In genomic region chr5:38462972-38463633, GRCh38 we compare ENCODE assay signal across 12 cellular contexts.
DNase-seq lines count a peak whose midpoint lies in the region; ATAC-seq, FAIRE-seq and TF ChIP-seq lines count a peak whose summit lies in the region.
"Had no signal": no experiment of that assay in that cellular context is flagged by ENCODE, and none has a peak within 500 bp of the region (broad histone marks: within the 10 kb centered on the region; RNA-seq: fewer than 3 reads in every experiment).

No MANE protein-coding gene starts in this region.

- DNase-seq in A172 (ENCODE audit: low spot score) (peak; percentile 72), MG63 (peak; percentile 20), endothelial cell of umbilical vein (ENCODE audit: low read depth, low spot score) (peak; percentile 75), osteoblast (ENCODE audit: insufficient read length, low spot score, missing footprints) (peak; percentile 84), DMS79 treated with DMSO at 0.1 percent for 48 hours (lab: John Stamatoyannopoulos, UW) (no peak), GM13976 (ENCODE audit: low spot score) (no peak)
- DNase-seq: activated naive CD8-positive, alpha-beta T cell treated with anti-CD3 and anti-CD28 coated beads for 36 hours; mesendoderm; retina had no signal

- no peaks in the 10 kb centered on the region for H3K27me3 ChIP-seq in MG63
- no peaks in the 10 kb centered on the region for H3K27me3 ChIP-seq in endothelial cell of umbilical vein (ENCODE audit: control insufficient read depth in 2 of 2, insufficient read depth in 2 of 2, low read length in 2 of 2)
- H3K27me3 ChIP-seq in osteoblast (ENCODE audit: insufficient read depth, low read length), result no peaks in the 10 kb centered on the region

- peak overlapping the region; percentile 90 for H3K27ac ChIP-seq in endothelial cell of umbilical vein (ENCODE audit: insufficient read depth, low read depth, low read length)
- H3K27ac ChIP-seq in osteoblast (ENCODE audit: low read depth, low read length), result peak overlapping the region; percentile 82

- CTCF ChIA-PET in endothelial cell of umbilical vein (lab: Charles Lee), result interaction anchor here (1.3 to 9.2 kb wide), 9 partner anchors 11 to 346 kb away, joined by 3 to 163 read pairs (median 8); no protein-coding TSS in a partner anchor

- no TSS peak for BruUV-seq in endothelial cell of umbilical vein (replicated peaks; lab: Mats Ljungman, UMichigan)

- ATAC-seq in GM18861 (IDR thresholded peaks at IDR 0.05; ENCODE audit: unreplicated experiment) (no peak), GM21576 (IDR thresholded peaks at IDR 0.05; ENCODE audit: unreplicated experiment) (no peak)

- no peaks in the 10 kb centered on the region for H3K9me1 ChIP-seq in endothelial cell of umbilical vein (replicated peaks; ENCODE audit: control insufficient read depth, extremely low read depth, insufficient read depth, low read length)

- H3K4me1 ChIP-seq in endothelial cell of umbilical vein (ENCODE audit: control insufficient read depth, extremely low read depth, insufficient read depth, low read length), result peaks cover 56% of the 10 kb centered on the region
- peaks cover 56% of the 10 kb centered on the region for H3K4me1 ChIP-seq in osteoblast (ENCODE audit: insufficient read depth, low read length)

- TF ChIP-seq CTCF in endothelial cell of umbilical vein (IDR thresholded peaks at IDR 0.05; ENCODE audit: extremely low read depth in 1 of 2, insufficient read depth in 1 of 2, low read depth in 1 of 2, low read length in 2 of 2) (no peak), osteoblast (IDR thresholded peaks at IDR 0.05; ENCODE audit: extremely low read depth, low read depth, low read length) (no peak), GM13976 (IDR thresholded peaks at IDR 0.05; ENCODE audit: borderline replicate concordance, control extremely low read depth, extremely low read depth, insufficient read depth, missing control alignments) (no peak)

- in situ Hi-C loops in GM13976 (cut with MboI; ENCODE audit: low sequenced_read_pairs, unreplicated experiment), result no loop called here

- FAIRE-seq in endothelial cell of umbilical vein (lab: Jason Lieb, UNC), result peak; percentile 89
- FAIRE-seq: TTC549 had no signal

- H3K4me3 ChIP-seq in MG63 (no peak overlapping the region), endothelial cell of umbilical vein (replicated peaks in 1 of 3; ENCODE audit: insufficient read depth in 1 of 3, low read depth in 1 of 3, low read length in 3 of 3) (no peak overlapping the region), osteoblast (ENCODE audit: insufficient read depth, low read length) (no peak overlapping the region)

- H4K20me1 ChIP-seq in endothelial cell of umbilical vein (replicated peaks; ENCODE audit: control insufficient read depth, extremely low read depth, insufficient read depth, low read length), result no peaks in the 10 kb centered on the region
- no peaks in the 10 kb centered on the region for H4K20me1 ChIP-seq in osteoblast (ENCODE audit: insufficient read depth, low read length)

- dilution Hi-C loops in endothelial cell of umbilical vein (cut with MboI; ENCODE audit: extremely low pct_ligation_motif_present, low sequenced_read_pairs), result no loop called here

- intact Hi-C loops in endothelial cell of umbilical vein (cut with micrococcal nuclease), result no loop called here

- H3K36me3 ChIP-seq in MG63 (no peaks in the 10 kb centered on the region), endothelial cell of umbilical vein (ENCODE audit: control insufficient read depth in 2 of 2, extremely low read depth in 1 of 2, insufficient read depth in 2 of 2, low read length in 2 of 2) (no peaks in the 10 kb centered on the region), osteoblast (ENCODE audit: insufficient read depth, low read length) (no peaks in the 10 kb centered on the region)

- no peaks in the 10 kb centered on the region for H3K79me2 ChIP-seq in endothelial cell of umbilical vein (ENCODE audit: control insufficient read depth, insufficient read depth, low read length)
- H3K79me2 ChIP-seq in osteoblast (ENCODE audit: insufficient read depth, low read length), result no peaks in the 10 kb centered on the region

- no peak for TF ChIP-seq POLR2A in endothelial cell of umbilical vein (IDR thresholded peaks at IDR 0.05; ENCODE audit: low read depth, low read length)

- peak overlapping the region; percentile 4 for H3K4me2 ChIP-seq in endothelial cell of umbilical vein (ENCODE audit: insufficient read depth, low read length)
- H3K4me2 ChIP-seq in osteoblast (ENCODE audit: insufficient read depth, low read length), result peak overlapping the region; percentile 62

- POLR2A ChIA-PET in endothelial cell of umbilical vein (lab: Charles Lee), result interaction anchor here (0.6 kb wide), 1 partner anchor 55 kb away, joined by 6 read pairs; no protein-coding TSS in a partner anchor

- H2AFZ ChIP-seq in endothelial cell of umbilical vein (ENCODE audit: low read depth, low read length) (peak overlapping the region; percentile 30), osteoblast (ENCODE audit: low read length) (no peak overlapping the region)

- H3K9me3 ChIP-seq in MG63 (no peaks in the 10 kb centered on the region), endothelial cell of umbilical vein (replicated peaks; ENCODE audit: control insufficient read depth, insufficient read depth, low read length) (no peaks in the 10 kb centered on the region), osteoblast (ENCODE audit: low read depth, low read length) (no peaks in the 10 kb centered on the region)

- peak overlapping the region; percentile 22 for H3K9ac ChIP-seq in endothelial cell of umbilical vein (replicated peaks; ENCODE audit: extremely low read depth, insufficient read depth, low read length)

TF ChIP-seq in endothelial cell of umbilical vein, 7 proteins besides CTCF, POLR2A, EP300 and RAD21:
- TF ChIP-seq JUN (IDR thresholded peaks at IDR 0.05; ENCODE audit: borderline replicate concordance, insufficient read depth, insufficient read length, low read depth), result no peak
- peak; percentile 60 for TF ChIP-seq FOS (IDR thresholded peaks at IDR 0.05; ENCODE audit: borderline replicate concordance, insufficient read depth, low read length)

Comparison
In these comparisons a context has a peak if more than half of its experiments do, and no peak if none do; other contexts are left out.
1. DNase-seq: peak in A172 (single experiment), MG63 (single experiment), endothelial cell of umbilical vein (single experiment) and osteoblast (single experiment); none in DMS79 treated with DMSO at 0.1 percent for 48 hours (single experiment) and GM13976 (single experiment).